14 cellular contexts compared by ENCODE assay signal in the genomic region with DNA sequence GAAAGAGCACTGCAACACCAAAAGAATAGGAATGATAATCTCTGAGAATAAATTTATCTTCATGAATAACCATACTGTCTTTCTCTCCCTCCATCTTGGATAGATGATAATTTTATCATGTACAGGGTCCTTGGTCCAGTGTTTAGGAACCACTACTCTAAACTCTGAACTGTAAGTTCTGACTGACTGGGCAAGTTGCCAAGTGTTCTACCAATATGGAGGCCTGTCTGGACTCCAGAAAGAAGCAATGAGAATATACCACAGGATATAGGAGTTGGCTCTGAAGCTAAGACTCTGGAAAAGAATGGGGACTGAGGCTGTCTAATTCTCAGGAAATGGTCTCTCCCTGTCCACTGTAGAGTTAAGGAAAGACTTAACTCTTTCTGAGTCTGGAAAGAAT. TPM values are rescaled to one million over a fixed set of nuclear protein-coding genes. Genes with fewer than 3 reads are reported as not detected.
DNase-seq lines count a peak whose midpoint lies in the region; TF ChIP-seq lines count a peak whose summit lies in the region.
"Had no signal": no experiment of that assay in that cellular context is flagged by ENCODE, and none has a peak within 500 bp of the region (broad histone marks: within the 10 kb centered on the region; RNA-seq: fewer than 3 reads in every experiment).

No MANE protein-coding gene starts in this region.

- no peak overlapping the region for H3K14ac ChIP-seq in mesenchymal stem cell (ENCODE audit: low read length in 2 of 2)

- no peaks in the 10 kb centered on the region for H3K9me3 Mint-ChIP-seq in Caco-2 (ENCODE audit: unreplicated experiment)
- no peaks in the 10 kb centered on the region for H3K9me3 Mint-ChIP-seq in activated T-helper 1 cell treated with anti-CD3 and anti-CD28 coated beads, Interleukin-12 subunit alpha, Interleukin-12 subunit beta, Interleukin-2, Interleukin-4 antibody, amounts not matched to agents 30 ng/mL and 10 ng/mL and 1 ng/mL, durations not matched to agents 14 hours and 24 hours and 36 hours

- POLR2A ChIA-PET in Caco-2 (lab: Charles Lee) = no interaction called here

- H3K27ac ChIP-seq in ACC112 (ENCODE audit: low read depth, low read length) (no peak overlapping the region), mesenchymal stem cell (ENCODE audit: low read length, poor library complexity, severe bottlenecking) (no peak overlapping the region)

- H3K27ac Mint-ChIP-seq in Caco-2 (ENCODE audit: unreplicated experiment) = no peak overlapping the region
- no peak overlapping the region for H3K27ac Mint-ChIP-seq in activated T-helper 1 cell treated with anti-CD3 and anti-CD28 coated beads, Interleukin-12 subunit alpha, Interleukin-12 subunit beta, Interleukin-2, Interleukin-4 antibody, amounts not matched to agents 30 ng/mL and 10 ng/mL and 1 ng/mL, durations not matched to agents 14 hours and 24 hours and 36 hours

- H2BK12ac ChIP-seq in mesenchymal stem cell (ENCODE audit: low read length in 2 of 2) = no peak overlapping the region

- peaks cover 7% of the 10 kb centered on the region for H3K36me3 Mint-ChIP-seq in Caco-2 (ENCODE audit: insufficient read depth, unreplicated experiment)
- peaks cover 11% of the 10 kb centered on the region for H3K36me3 Mint-ChIP-seq in activated T-helper 1 cell treated with anti-CD3 and anti-CD28 coated beads, Interleukin-12 subunit alpha, Interleukin-12 subunit beta, Interleukin-2, Interleukin-4 antibody, amounts not matched to agents 30 ng/mL and 10 ng/mL and 1 ng/mL, durations not matched to agents 14 hours and 24 hours and 36 hours (ENCODE audit: low read depth)

- H3K36me3 ChIP-seq in ACC112 (ENCODE audit: insufficient read depth, low read length) = no peaks in the 10 kb centered on the region
- no peaks in the 10 kb centered on the region for H3K36me3 ChIP-seq in Caco-2 (ENCODE audit: control insufficient read depth, insufficient read depth, low read length)
- peaks cover 3% of the 10 kb centered on the region in 2 experiments for H3K36me3 ChIP-seq in mesenchymal stem cell (ENCODE audit: control insufficient read depth in 1 of 2, insufficient read depth in 2 of 2, low read depth in 1 of 2, low read length in 2 of 2)
- no peaks in the 10 kb centered on the region for H3K36me3 ChIP-seq in HAP-1 (replicated peaks)
- H3K36me3 ChIP-seq: stomach had no signal

- H3K27me3 ChIP-seq in ACC112 (ENCODE audit: insufficient read depth, low read length) (no peaks in the 10 kb centered on the region), Caco-2 (replicated peaks; ENCODE audit: control insufficient read depth, insufficient read depth, low read length) (no peaks in the 10 kb centered on the region), mesenchymal stem cell (ENCODE audit: control insufficient read depth in 1 of 2, insufficient read depth in 1 of 2, low read length in 2 of 2) (peaks cover 0 to 2% of the 10 kb centered on the region in 2 experiments), HAP-1 (ENCODE audit: low read depth) (no peaks in the 10 kb centered on the region)
- H3K27me3 ChIP-seq: stomach had no signal

- no peak overlapping the region for H3K4ac ChIP-seq in mesenchymal stem cell (ENCODE audit: low read depth in 1 of 2, low read length in 2 of 2)

- no peak overlapping the region for H3K4me2 ChIP-seq in mesenchymal stem cell (ENCODE audit: low read length, poor library complexity, severe bottlenecking)

- no peak overlapping the region for H2BK15ac ChIP-seq in mesenchymal stem cell (ENCODE audit: low read depth, poor library complexity, severe bottlenecking)

- no TSS peak for BruUV-seq in Caco-2 (replicated peaks; lab: Mats Ljungman, UMichigan)

- no peak overlapping the region for H2BK5ac ChIP-seq in mesenchymal stem cell (ENCODE audit: low read depth, low read length, poor library complexity, severe bottlenecking)

- TF ChIP-seq CTCF in Caco-2 (IDR thresholded peaks at IDR 0.05; ENCODE audit: insufficient read depth in 1 of 2, low read depth in 1 of 2, low read length in 1 of 2, severe bottlenecking in 1 of 2, unreplicated experiment in 1 of 2) = no peak

- peak overlapping the region; percentile 87; the same call in 1 of the 2 replicates for H3K4me3 ChIP-seq in ACC112 (ENCODE audit: low read depth, low read length)
- no peak overlapping the region for H3K4me3 ChIP-seq in Caco-2 (ENCODE audit: low read depth, low read length)
- peak overlapping the region in 1 of 2 experiments; percentile 100 for H3K4me3 ChIP-seq in mesenchymal stem cell (ENCODE audit: insufficient read depth in 1 of 2, low read depth in 1 of 2, low read length in 2 of 2)
- H3K4me3 ChIP-seq in HAP-1 = no peak overlapping the region

- intact Hi-C loops in Caco-2 (cut with micrococcal nuclease; ENCODE audit: unreplicated experiment) = loop anchor here (5.0 to 10.0 kb wide), 4 partner anchors 119 to 1626 kb away; a partner anchor contains a TSS
- intact Hi-C loops in activated T-helper 1 cell treated with anti-CD3 and anti-CD28 coated beads, Interleukin-12 subunit alpha, Interleukin-12 subunit beta, Interleukin-2, Interleukin-4 antibody, amounts not matched to agents 30 ng/mL and 10 ng/mL and 1 ng/mL, durations not matched to agents 14 hours and 24 hours and 36 hours (cut with micrococcal nuclease) = loop anchor here (5.0 to 10.0 kb wide), 3 partner anchors 1279 to 1838 kb away; a partner anchor contains a TSS

- H3K9me3 ChIP-seq in Caco-2 (no peaks in the 10 kb centered on the region), mesenchymal stem cell (ENCODE audit: control insufficient read depth, low read length) (no peaks in the 10 kb centered on the region), HAP-1 (no peaks in the 10 kb centered on the region)
- H3K9me3 ChIP-seq: stomach had no signal

- no peak overlapping the region for H4K8ac ChIP-seq in mesenchymal stem cell (ENCODE audit: low read length)

- DNase-seq in Caco-2 (no peak), mesenchymal stem cell (no peak), SKM-1 treated with dmso at 0.1 percent for 144 hours (lab: John Stamatoyannopoulos, UW; ENCODE audit: unreplicated experiment) (no peak), NCI-H446 treated with DMSO at 0.1 percent for 48 hours (lab: John Stamatoyannopoulos, UW) (no peak), HAP-1 (ENCODE audit: low spot score in 2 of 2) (no peak), OCI-M2 (lab: John Stamatoyannopoulos, UW; ENCODE audit: unreplicated experiment) (no peak)
- DNase-seq in activated T-helper 1 cell treated with anti-CD3 and anti-CD28 coated beads, Interleukin-12 subunit alpha, Interleukin-12 subunit beta, Interleukin-2, Interleukin-4 antibody, amounts not matched to agents 30 ng/mL and 10 ng/mL and 1 ng/mL, durations not matched to agents 14 hours and 24 hours and 36 hours (ENCODE audit: low spot score) = no peak
- DNase-seq: activated CD4-positive, CD25-positive, alpha-beta regulatory T cell; amniotic stem cell; IMR-90; NCI-H1930; RPMI8226; stomach had no signal

- H3K18ac ChIP-seq in mesenchymal stem cell (ENCODE audit: low read depth in 1 of 2, low read length in 2 of 2) = no peak overlapping the region

- H4K91ac ChIP-seq in mesenchymal stem cell (ENCODE audit: low read length) = no peak overlapping the region

- H3K27me3 Mint-ChIP-seq in Caco-2 (ENCODE audit: insufficient read depth, unreplicated experiment) = no peaks in the 10 kb centered on the region
- peaks cover 3% of the 10 kb centered on the region for H3K27me3 Mint-ChIP-seq in activated T-helper 1 cell treated with anti-CD3 and anti-CD28 coated beads, Interleukin-12 subunit alpha, Interleukin-12 subunit beta, Interleukin-2, Interleukin-4 antibody, amounts not matched to agents 30 ng/mL and 10 ng/mL and 1 ng/mL, durations not matched to agents 14 hours and 24 hours and 36 hours (ENCODE audit: insufficient read depth)

- H3K4me1 ChIP-seq in ACC112 (ENCODE audit: control insufficient read depth, insufficient read depth, low read length, unreplicated experiment) = peaks cover 10% of the 10 kb centered on the region
- peaks cover 16% of the 10 kb centered on the region for H3K4me1 ChIP-seq in Caco-2
- H3K4me1 ChIP-seq in mesenchymal stem cell (ENCODE audit: control insufficient read depth, insufficient read depth, low read depth, low read length) = peaks cover 3% of the 10 kb centered on the region
- H3K4me1 ChIP-seq in HAP-1 = peaks cover 8% of the 10 kb centered on the region

- in situ Hi-C loops in HAP-1 (cut with MboI; ENCODE audit: low sequenced_read_pairs) = no loop called here

- peak overlapping the region; percentile 87 for H3K4me3 Mint-ChIP-seq in Caco-2 (ENCODE audit: unreplicated experiment)
- peak overlapping the region; percentile 35 for H3K4me3 Mint-ChIP-seq in activated T-helper 1 cell treated with anti-CD3 and anti-CD28 coated beads, Interleukin-12 subunit alpha, Interleukin-12 subunit beta, Interleukin-2, Interleukin-4 antibody, amounts not matched to agents 30 ng/mL and 10 ng/mL and 1 ng/mL, durations not matched to agents 14 hours and 24 hours and 36 hours

- H3K23ac ChIP-seq in mesenchymal stem cell (ENCODE audit: low read length in 2 of 2) = no peak overlapping the region

- no peak overlapping the region for H2AFZ ChIP-seq in ACC112 (ENCODE audit: low read length, unreplicated experiment)
- no peak overlapping the region for H2AFZ ChIP-seq in mesenchymal stem cell (ENCODE audit: low read depth, low read length)

- peaks cover 17% of the 10 kb centered on the region for H3K79me1 ChIP-seq in mesenchymal stem cell (replicated peaks; ENCODE audit: low read length, poor library complexity, severe bottlenecking)

- H2BK120ac ChIP-seq in mesenchymal stem cell (ENCODE audit: low read depth, low read length) = no peak overlapping the region

- H3K4me1 Mint-ChIP-seq in Caco-2 (ENCODE audit: low read depth, unreplicated experiment) = peaks cover 19% of the 10 kb centered on the region
- peaks cover 41% of the 10 kb centered on the region for H3K4me1 Mint-ChIP-seq in activated T-helper 1 cell treated with anti-CD3 and anti-CD28 coated beads, Interleukin-12 subunit alpha, Interleukin-12 subunit beta, Interleukin-2, Interleukin-4 antibody, amounts not matched to agents 30 ng/mL and 10 ng/mL and 1 ng/mL, durations not matched to agents 14 hours and 24 hours and 36 hours (ENCODE audit: low read depth)

- CTCF ChIA-PET in Caco-2 (lab: Charles Lee) = no interaction called here

- H3K9ac ChIP-seq in mesenchymal stem cell (ENCODE audit: low read length) = peak overlapping the region; percentile 99

- no peak overlapping the region for H2AK5ac ChIP-seq in mesenchymal stem cell (ENCODE audit: low read length, severe bottlenecking)

- H3K79me2 ChIP-seq in ACC112 (ENCODE audit: control insufficient read depth, insufficient read depth, low read length, unreplicated experiment) = peaks cover 48% of the 10 kb centered on the region

RNA-seq across cellular contexts. Expression of a gene that starts 1.5 kb away (rescaled TPM):
- 26.8 and 27.8 TPM in 2 replicates for total RNA-seq in Caco-2 (2022)
- total RNA-seq in activated T-helper 1 cell treated with anti-CD3 and anti-CD28 coated beads, Interleukin-12 subunit alpha, Interleukin-12 subunit beta, Interleukin-2, Interleukin-4 antibody, amounts not matched to agents 30 ng/mL and 10 ng/mL and 1 ng/mL, durations not matched to agents 14 hours and 24 hours and 36 hours = 19.3 TPM in 2 replicates
- polyA plus RNA-seq in mesenchymal stem cell (2013, experiment 1 of 2) = 14.4 TPM
- 15.2 TPM for polyA plus RNA-seq in mesenchymal stem cell (2013, experiment 2 of 2)

RNA-seq across cellular contexts. Expression of a gene that starts 6.0 kb away (rescaled TPM):
- total RNA-seq in Caco-2 (2022) = 0.56 TPM in 1 of 2 replicates, not detected in the other
- 0.10 TPM in 1 of 2 replicates, not detected in the other for total RNA-seq in activated T-helper 1 cell treated with anti-CD3 and anti-CD28 coated beads, Interleukin-12 subunit alpha, Interleukin-12 subunit beta, Interleukin-2, Interleukin-4 antibody, amounts not matched to agents 30 ng/mL and 10 ng/mL and 1 ng/mL, durations not matched to agents 14 hours and 24 hours and 36 hours
- 0.03 TPM for polyA plus RNA-seq in mesenchymal stem cell (2013, experiment 1 of 2)
- 0.01 TPM for polyA plus RNA-seq in mesenchymal stem cell (2013, experiment 2 of 2)
- total RNA-seq: stomach had no signal

RNA-seq across cellular contexts. Expression of a gene that starts 26.7 kb away (rescaled TPM):
- 1.6 and 2.1 TPM in 2 replicates for total RNA-seq in Caco-2 (2022)
- total RNA-seq in activated T-helper 1 cell treated with anti-CD3 and anti-CD28 coated beads, Interleukin-12 subunit alpha, Interleukin-12 subunit beta, Interleukin-2, Interleukin-4 antibody, amounts not matched to agents 30 ng/mL and 10 ng/mL and 1 ng/mL, durations not matched to agents 14 hours and 24 hours and 36 hours = not detected in 2 replicates
- not detected for polyA plus RNA-seq in mesenchymal stem cell (2013, experiment 1 of 2)
- polyA plus RNA-seq in mesenchymal stem cell (2013, experiment 2 of 2) = not detected
- total RNA-seq: IMR-90 had no signal
- polyA plus RNA-seq: IMR-90 had no signal

RNA-seq across cellular contexts. Expression of a gene that starts 27.5 kb away (rescaled TPM):
- total RNA-seq in Caco-2 (2022) = not detected in 2 replicates
- not detected in 2 replicates for total RNA-seq in activated T-helper 1 cell treated with anti-CD3 and anti-CD28 coated beads, Interleukin-12 subunit alpha, Interleukin-12 subunit beta, Interleukin-2, Interleukin-4 antibody, amounts not matched to agents 30 ng/mL and 10 ng/mL and 1 ng/mL, durations not matched to agents 14 hours and 24 hours and 36 hours
- not detected for polyA plus RNA-seq in mesenchymal stem cell (2013, experiment 1 of 2)
- not detected for polyA plus RNA-seq in mesenchymal stem cell (2013, experiment 2 of 2)
- total RNA-seq: IMR-90, stomach had no signal
- polyA plus RNA-seq: IMR-90, stomach had no signal

RNA-seq across cellular contexts. Expression of a gene that starts 33.9 kb away (rescaled TPM):
- not detected in 2 replicates for total RNA-seq in Caco-2 (2022)
- total RNA-seq in activated T-helper 1 cell treated with anti-CD3 and anti-CD28 coated beads, Interleukin-12 subunit alpha, Interleukin-12 subunit beta, Interleukin-2, Interleukin-4 antibody, amounts not matched to agents 30 ng/mL and 10 ng/mL and 1 ng/mL, durations not matched to agents 14 hours and 24 hours and 36 hours = not detected in 2 replicates
- polyA plus RNA-seq in mesenchymal stem cell (2013, experiment 1 of 2) = not detected
- polyA plus RNA-seq in mesenchymal stem cell (2013, experiment 2 of 2) = not detected
- total RNA-seq: IMR-90, stomach had no signal
- polyA plus RNA-seq: IMR-90, stomach had no signal
